ENCODE assay signal across 8 cellular contexts in genomic region chr17:81034779-81035388, GRCh38. TPM values are rescaled to one million over a fixed set of nuclear protein-coding genes. Genes with fewer than 3 reads are reported as not detected.
DNase-seq lines count a peak whose midpoint lies in the region; TF ChIP-seq lines count a peak whose summit lies in the region.

BAIAP2 (plus strand) TSS chr17:81035151; CDS start chr17:81035255, 104 bp downstream.

- H3K4ac ChIP-seq in H9 (ENCODE audit: low read depth, low read length) = no peak within 1 kb of the TSS

- peaks cover 9% of the 10 kb centered on the region for H3K23me2 ChIP-seq in H9 (ENCODE audit: insufficient read length, low read depth, low read length, poor library complexity, severe bottlenecking)

- H3K36me3 Mint-ChIP-seq in H9 (ENCODE audit: insufficient read depth in 1 of 3, low read depth in 3 of 3) = peaks cover 2 to 21% (median 11%) of the 10 kb centered on the region in 3 experiments; a peak in 6 of 7 replicates
- H3K36me3 Mint-ChIP-seq in activated naive CD8-positive, alpha-beta T cell treated with anti-CD3 and anti-CD28 coated beads for 36 hours = no peaks in the 10 kb centered on the region
- H3K36me3 Mint-ChIP-seq in glutamatergic neuron (ENCODE audit: unreplicated experiment) = no peaks in the 10 kb centered on the region

- H3K23ac ChIP-seq in H9 (ENCODE audit: insufficient read length, low read depth, low read length) = no peak within 1 kb of the TSS

- no peak within 1 kb of the TSS for H3K56ac ChIP-seq in H9 (ENCODE audit: insufficient read length, low read depth, low read length)

- H2AK5ac ChIP-seq in H9 (ENCODE audit: insufficient read length, low read length) = no peak within 1 kb of the TSS

- no peak within 1 kb of the TSS for H2BK12ac ChIP-seq in H9 (ENCODE audit: insufficient read length, low read depth, low read length)

- H3K9me3 ChIP-seq in H9 (ENCODE audit: control insufficient read depth, low read depth, low read length) (no peaks in the 10 kb centered on the region), osteoblast (ENCODE audit: low read depth, low read length) (no peaks in the 10 kb centered on the region), suprapubic skin (no peaks in the 10 kb centered on the region)

- H3K27me3 ChIP-seq in H9 (ENCODE audit: insufficient read depth, low read length) = peaks cover 2% of the 10 kb centered on the region; the same call in 1 of the 2 replicates
- no peaks in the 10 kb centered on the region for H3K27me3 ChIP-seq in osteoblast (ENCODE audit: insufficient read depth, low read length)
- no peaks in the 10 kb centered on the region for H3K27me3 ChIP-seq in suprapubic skin

- H3K4me2 ChIP-seq in H9 (ENCODE audit: insufficient read depth, insufficient read length, low read length) (peak within 1 kb of the TSS; percentile 67), osteoblast (ENCODE audit: insufficient read depth, low read length) (peak within 1 kb of the TSS; percentile 92)

- peak; percentile 93 for DNase-seq in EL
- DNase-seq in H9 = peak; percentile 98
- peak; percentile 95 for DNase-seq in NB4 (ENCODE audit: low read depth)
- peak; percentile 88 for DNase-seq in SKM-1 treated with dmso at 0.1 percent for 144 hours (lab: John Stamatoyannopoulos, UW; ENCODE audit: unreplicated experiment)
- peak; percentile 93 for DNase-seq in activated naive CD8-positive, alpha-beta T cell treated with anti-CD3 and anti-CD28 coated beads for 36 hours
- DNase-seq in glutamatergic neuron = peak; percentile 99
- DNase-seq in osteoblast (ENCODE audit: insufficient read length, low spot score, missing footprints) = peak; percentile 100
- DNase-seq in suprapubic skin (ENCODE audit: low spot score in 2 of 2) = peak; percentile 97 to 99

- H3K79me2 ChIP-seq in H9 (ENCODE audit: insufficient read depth, low read length) = no peaks in the 10 kb centered on the region
- peaks cover 47% of the 10 kb centered on the region for H3K79me2 ChIP-seq in osteoblast (ENCODE audit: insufficient read depth, low read length)

- H3K36me3 ChIP-seq in osteoblast (ENCODE audit: insufficient read depth, low read length) = peaks cover 10% of the 10 kb centered on the region
- no peaks in the 10 kb centered on the region for H3K36me3 ChIP-seq in suprapubic skin

- no peak within 1 kb of the TSS for H4K5ac ChIP-seq in H9 (ENCODE audit: insufficient read length, low read depth, low read length)

- H2BK5ac ChIP-seq in H9 (ENCODE audit: insufficient read length, low read length) = no peak within 1 kb of the TSS

- H4K91ac ChIP-seq in H9 (ENCODE audit: insufficient read length, low read depth, low read length) = no peak within 1 kb of the TSS

- H4K8ac ChIP-seq in H9 (replicated peaks; ENCODE audit: insufficient read length, low read depth, low read length) = no peak within 1 kb of the TSS

- H3K4me3 ChIP-seq in NB4 (ENCODE audit: low read depth, low read length) (peak within 1 kb of the TSS; percentile 62), osteoblast (ENCODE audit: insufficient read depth, low read length) (peak within 1 kb of the TSS; percentile 84), suprapubic skin (peak within 1 kb of the TSS; percentile 78)

- TF ChIP-seq EP300 in suprapubic skin (IDR thresholded peaks at IDR 0.05) = no peak

- TF ChIP-seq POLR2A in NB4 (IDR thresholded peaks at IDR 0.05; ENCODE audit: extremely low read depth, insufficient read length) (peak; percentile 69), suprapubic skin (IDR thresholded peaks at IDR 0.05) (peak; percentile 94 to 97)

- H3K14ac ChIP-seq in H9 (ENCODE audit: insufficient read depth, low read length) = no peak within 1 kb of the TSS

- H3K9me3 Mint-ChIP-seq in H9 (no peaks in the 10 kb centered on the region; a peak in 1 of 5 replicates), glutamatergic neuron (ENCODE audit: unreplicated experiment) (peaks cover 21% of the 10 kb centered on the region)
- no peaks in the 10 kb centered on the region for H3K9me3 Mint-ChIP-seq in activated naive CD8-positive, alpha-beta T cell treated with anti-CD3 and anti-CD28 coated beads for 36 hours

- H4K20me1 ChIP-seq in H9 (ENCODE audit: control insufficient read depth, insufficient read depth, insufficient read length) (no peaks in the 10 kb centered on the region), osteoblast (ENCODE audit: insufficient read depth, low read length) (peaks cover 51% of the 10 kb centered on the region)

- no peak within 1 kb of the TSS for H2AFZ ChIP-seq in H9 (ENCODE audit: low read length)
- H2AFZ ChIP-seq in osteoblast (ENCODE audit: low read length) = peak within 1 kb of the TSS; percentile 78

- no peak within 1 kb of the TSS for H2BK120ac ChIP-seq in H9 (ENCODE audit: low read depth, low read length, poor library complexity, severe bottlenecking)

- no peaks in the 10 kb centered on the region for H3K79me1 ChIP-seq in H9 (ENCODE audit: insufficient read depth, low read depth, low read length, poor library complexity, severe bottlenecking)

- no peak within 1 kb of the TSS for H2BK15ac ChIP-seq in H9 (ENCODE audit: low read depth, low read length)

- WGBS in H9 (ENCODE audit: extremely low coverage, insufficient read length, low lambda C conversion rate) = no CpG with 5 or more reads among the region's 76 CpGs
- WGBS in suprapubic skin = 17% methylated on average over 1 of the region's 76 CpGs

- H3K27ac Mint-ChIP-seq in H9 = peak within 1 kb of the TSS in 2 of 3 experiments; percentile 80 to 92; a peak in 1 of 7 replicates
- H3K27ac Mint-ChIP-seq in activated naive CD8-positive, alpha-beta T cell treated with anti-CD3 and anti-CD28 coated beads for 36 hours = peak within 1 kb of the TSS; percentile 58
- peak within 1 kb of the TSS; percentile 92 for H3K27ac Mint-ChIP-seq in glutamatergic neuron (ENCODE audit: unreplicated experiment)

- H3K27me3 Mint-ChIP-seq in H9 (ENCODE audit: low read depth) = peaks cover 25% of the 10 kb centered on the region
- peaks cover 13% of the 10 kb centered on the region for H3K27me3 Mint-ChIP-seq in activated naive CD8-positive, alpha-beta T cell treated with anti-CD3 and anti-CD28 coated beads for 36 hours
- H3K27me3 Mint-ChIP-seq in glutamatergic neuron (ENCODE audit: unreplicated experiment) = peaks cover 23% of the 10 kb centered on the region

- no peak for TF ChIP-seq CTCF in H9 (conservative IDR thresholded peaks at IDR 0.05)
- TF ChIP-seq CTCF in NB4 (IDR thresholded peaks at IDR 0.05; ENCODE audit: low read depth, low read length) = no peak
- no peak for TF ChIP-seq CTCF in glutamatergic neuron (IDR thresholded peaks at IDR 0.05; ENCODE audit: partially characterized antibody, unreplicated experiment)
- TF ChIP-seq CTCF in osteoblast (IDR thresholded peaks at IDR 0.05; ENCODE audit: extremely low read depth, low read depth, low read length) = no peak
- TF ChIP-seq CTCF in suprapubic skin (IDR thresholded peaks at IDR 0.05) = no peak

- no peak within 1 kb of the TSS for H3K18ac ChIP-seq in H9 (ENCODE audit: insufficient read length, low read depth, low read length)

- no peak within 1 kb of the TSS for H2BK20ac ChIP-seq in H9 (ENCODE audit: low read depth, low read length, poor library complexity, severe bottlenecking)

- H3K4me3 Mint-ChIP-seq in H9 (peak within 1 kb of the TSS; percentile 82 to 93), glutamatergic neuron (ENCODE audit: unreplicated experiment) (peak within 1 kb of the TSS; percentile 93)
- H3K4me3 Mint-ChIP-seq in activated naive CD8-positive, alpha-beta T cell treated with anti-CD3 and anti-CD28 coated beads for 36 hours = peak within 1 kb of the TSS; percentile 84

- peaks cover 27 to 34% of the 10 kb centered on the region in 2 experiments for H3K4me1 Mint-ChIP-seq in H9
- H3K4me1 Mint-ChIP-seq in activated naive CD8-positive, alpha-beta T cell treated with anti-CD3 and anti-CD28 coated beads for 36 hours = peaks cover 16% of the 10 kb centered on the region
- peaks cover 46% of the 10 kb centered on the region for H3K4me1 Mint-ChIP-seq in glutamatergic neuron (ENCODE audit: low read depth, unreplicated experiment)

- H3T11ph ChIP-seq in H9 (ENCODE audit: low read length) = no peak within 1 kb of the TSS

- H3K27ac ChIP-seq in H9 (ENCODE audit: insufficient read length, low read depth, low read length) (no peak within 1 kb of the TSS), osteoblast (ENCODE audit: low read depth, low read length) (no peak within 1 kb of the TSS), suprapubic skin (peak within 1 kb of the TSS; percentile 81)

- H3K4me1 ChIP-seq in H9 (ENCODE audit: insufficient read depth, low read length) (peaks cover 4% of the 10 kb centered on the region; the same call in 1 of the 2 replicates), osteoblast (ENCODE audit: insufficient read depth, low read length) (peaks cover 24% of the 10 kb centered on the region), suprapubic skin (peaks cover 60% of the 10 kb centered on the region)

- H3K9ac ChIP-seq in H9 (ENCODE audit: extremely low read depth, insufficient read length, low read length) = no peak within 1 kb of the TSS

RNA-seq across cellular contexts. Expression of gene BAIAP2, which starts in this region (rescaled TPM):
- total RNA-seq in H9 (2021) = 26.7 and 27.8 TPM in 2 replicates
- total RNA-seq in activated naive CD8-positive, alpha-beta T cell treated with anti-CD3 and anti-CD28 coated beads for 36 hours = 10 to 100 TPM in 1 of 2 experiments, 1 to 10 TPM in 1; 7.7 to 10.0 TPM
- 252 TPM for total RNA-seq in glutamatergic neuron (ENCODE audit: unreplicated experiment)
- total RNA-seq in osteoblast = 15.6 and 19.4 TPM in 2 replicates
- 100 to 1,000 TPM; 214 to 283 (median 260) TPM for total RNA-seq in suprapubic skin
